8 cellular contexts compared by ENCODE assay signal in genomic region chr17:35119370-35120185, GRCh38. TPM values are rescaled to one million over a fixed set of nuclear protein-coding genes. Genes with fewer than 3 reads are reported as not detected.
DNase-seq lines count a peak whose midpoint lies in the region; ATAC-seq and TF ChIP-seq lines count a peak whose summit lies in the region.

Gene RAD51D, minus strand, starts transcription at chr17:35119860. Its CDS starts 247 bp downstream, at chr17:35119613.

- CTCF ChIA-PET in BJ (lab: Yijun Ruan, JAX), result interaction anchor here (0.6 to 7.4 kb wide), 36 partner anchors 9 to 702 kb away, joined by 3 to 90 read pairs (median 5); partner anchors contain the start of genes LIG3 and NLE1
- CTCF ChIA-PET in activated CD8-positive, alpha-beta T cell treated with anti-CD3 and anti-CD28 coated beads for 36 hours (lab: Charles Lee), result interaction anchor here (0.6 to 4.2 kb wide), 64 partner anchors 8 to 700 kb away, joined by 3 to 59 read pairs (median 4); partner anchors contain the start of genes LIG3, NLE1 and RFFL

- POLR2A ChIA-PET in BJ (lab: Charles Lee), result no interaction called here
- POLR2A ChIA-PET in activated CD8-positive, alpha-beta T cell treated with anti-CD3 and anti-CD28 coated beads for 36 hours (lab: Charles Lee), result interaction anchor here (0.7 to 3.5 kb wide), 18 partner anchors 9 to 583 kb away, joined by 3 to 33 read pairs (median 6); partner anchors contain the start of gene LIG3

- H3K27me3 Mint-ChIP-seq in activated CD8-positive, alpha-beta T cell treated with anti-CD3 and anti-CD28 coated beads for 36 hours, result no peaks in the 10 kb centered on the region

- peak within 1 kb of the TSS; percentile 87 for H3K4me3 Mint-ChIP-seq in activated CD8-positive, alpha-beta T cell treated with anti-CD3 and anti-CD28 coated beads for 36 hours

- H3K4me3 ChIP-seq in BJ (ENCODE audit: low read depth, low read length) (peak within 1 kb of the TSS; percentile 71), lower lobe of right lung (peak within 1 kb of the TSS; percentile 78)

- no peaks in the 10 kb centered on the region for H3K36me3 ChIP-seq in BJ (ENCODE audit: control insufficient read depth, insufficient read depth, low read length)
- H3K36me3 ChIP-seq in lower lobe of right lung, result no peaks in the 10 kb centered on the region

- peak; percentile 77 for ATAC-seq in GM19351 (IDR thresholded peaks at IDR 0.05; ENCODE audit: unreplicated experiment)
- peak; percentile 82 for ATAC-seq in HG03571 (IDR thresholded peaks at IDR 0.05; ENCODE audit: unreplicated experiment)
- ATAC-seq in activated CD8-positive, alpha-beta T cell treated with anti-CD3 and anti-CD28 coated beads for 36 hours, result peak; percentile 90
- ATAC-seq in lower lobe of right lung, result peak; percentile 98

- TF ChIP-seq CTCF in BJ (IDR thresholded peaks at IDR 0.05; ENCODE audit: insufficient read depth, low read depth, low read length) (peak; percentile 70), lower lobe of right lung (IDR thresholded peaks at IDR 0.05) (peak; percentile 92)
- peak; percentile 91 for TF ChIP-seq CTCF in activated CD8-positive, alpha-beta T cell treated with anti-CD3 and anti-CD28 coated beads for 36 hours (IDR thresholded peaks at IDR 0.05)

- no peaks in the 10 kb centered on the region for H3K9me3 Mint-ChIP-seq in activated CD8-positive, alpha-beta T cell treated with anti-CD3 and anti-CD28 coated beads for 36 hours

- H3K27ac Mint-ChIP-seq in activated CD8-positive, alpha-beta T cell treated with anti-CD3 and anti-CD28 coated beads for 36 hours, result peak within 1 kb of the TSS; percentile 91

- H3K27ac ChIP-seq in lower lobe of right lung, result peak within 1 kb of the TSS; percentile 87

- peaks cover 31% of the 10 kb centered on the region for H3K36me3 Mint-ChIP-seq in activated CD8-positive, alpha-beta T cell treated with anti-CD3 and anti-CD28 coated beads for 36 hours (ENCODE audit: low read depth)

- intact Hi-C loops in activated CD8-positive, alpha-beta T cell treated with anti-CD3 and anti-CD28 coated beads for 36 hours (cut with micrococcal nuclease), result loop anchor here (5.0 kb wide), 2 partner anchors 122 to 577 kb away; no protein-coding TSS in a partner anchor
- intact Hi-C loops in lower lobe of right lung (cut with DNase I), result no loop called here

- H3K4me1 ChIP-seq in lower lobe of right lung, result peaks cover 20% of the 10 kb centered on the region

- H3K4me1 Mint-ChIP-seq in activated CD8-positive, alpha-beta T cell treated with anti-CD3 and anti-CD28 coated beads for 36 hours (ENCODE audit: low read depth), result peaks cover 25% of the 10 kb centered on the region

- DNase-seq in BJ (ENCODE audit: low read depth), result no peak
- peak; percentile 87 for DNase-seq in NCI-H774 (lab: John Stamatoyannopoulos, UW)
- DNase-seq in activated CD8-positive, alpha-beta T cell treated with anti-CD3 and anti-CD28 coated beads for 36 hours, result peak; percentile 83
- DNase-seq in effector CD4-positive, alpha-beta T cell, result peak; percentile 68
- peak; percentile 85 for DNase-seq in lower lobe of right lung
- DNase-seq in stimulated activated CD4-positive, alpha-beta T cell treated with anti-CD3 and anti-CD28 coated beads, TNF-alpha, amount 100 ng/mL, for 24 hours (ENCODE audit: low read depth in 3 of 3), result peak; percentile 51 to 76 (median 65)

- H3K27me3 ChIP-seq in BJ (ENCODE audit: control insufficient read depth, insufficient read depth, low read length) (no peaks in the 10 kb centered on the region), lower lobe of right lung (ENCODE audit: low read depth) (no peaks in the 10 kb centered on the region)

- no peaks in the 10 kb centered on the region for H3K9me3 ChIP-seq in lower lobe of right lung

RNA-seq across cellular contexts. Expression of gene RAD51D, which starts in this region (rescaled TPM):
- 13.1 and 16.1 TPM in 2 replicates for polyA plus RNA-seq in BJ (2011; rRNA removed)
- 6.8 and 10.7 TPM in 2 replicates for polyA minus RNA-seq in BJ (2011; rRNA and poly(A)+ RNA removed)
- 10 to 100 TPM; 32.4 to 36.2 TPM for total RNA-seq in activated CD8-positive, alpha-beta T cell treated with anti-CD3 and anti-CD28 coated beads for 36 hours
- total RNA-seq in lower lobe of right lung, result 13.2 TPM
